8 cellular contexts compared by ENCODE assay signal in the genomic region with DNA sequence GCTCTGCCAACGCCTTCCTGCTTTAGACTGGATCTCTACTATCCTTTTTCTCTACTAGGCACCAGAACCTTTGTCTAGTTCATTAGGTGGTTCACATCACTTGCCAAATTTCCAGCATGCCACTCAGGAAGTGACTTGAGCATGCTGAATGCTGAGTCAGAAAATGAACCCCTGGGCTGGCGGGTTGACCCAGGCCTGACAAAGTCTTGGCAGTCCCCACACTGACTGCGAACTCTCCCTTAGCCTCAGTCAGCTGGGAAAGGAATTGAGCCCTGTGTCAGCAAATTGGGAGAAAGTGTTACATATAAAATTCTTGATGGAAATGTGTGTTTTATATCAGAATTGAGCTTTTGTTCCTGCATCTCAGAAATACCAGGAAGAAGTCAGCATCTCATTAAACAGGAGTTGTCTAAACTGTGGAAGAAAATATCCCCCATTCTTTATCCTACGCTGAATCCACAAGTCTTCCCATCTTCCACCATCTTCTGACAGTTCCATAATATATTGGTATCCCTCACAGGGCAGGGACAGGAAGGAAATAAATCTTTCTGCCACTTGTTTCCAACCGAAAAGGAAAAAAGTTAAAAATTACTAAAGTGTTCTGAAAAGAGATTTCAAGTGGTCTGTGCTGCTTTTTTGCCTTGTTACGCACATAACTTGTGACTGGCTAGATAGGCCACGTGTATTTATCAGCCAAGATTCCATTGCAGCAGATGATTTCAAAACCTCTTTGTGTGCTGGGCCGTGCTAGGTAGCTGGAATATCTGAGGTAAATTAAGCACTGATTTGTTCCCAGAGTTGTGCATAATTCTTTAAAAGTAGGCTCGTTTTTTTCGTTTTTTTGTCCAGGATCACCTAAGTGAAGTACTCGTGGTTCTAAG. TPM values are rescaled to one million over a fixed set of nuclear protein-coding genes. Genes with fewer than 3 reads are reported as not detected.
DNase-seq lines count a peak whose midpoint lies in the region; ATAC-seq and TF ChIP-seq lines count a peak whose summit lies in the region.
"Had no signal": no experiment of that assay in that cellular context is flagged by ENCODE, and none has a peak within 500 bp of the region (broad histone marks: within the 10 kb centered on the region; RNA-seq: fewer than 3 reads in every experiment).

No MANE protein-coding gene starts in this region.

- H3K27ac ChIP-seq in right atrium auricular region (no peak overlapping the region), neuronal stem cell (replicated peaks; ENCODE audit: low read length) (no peak overlapping the region)

- no peak overlapping the region for H2AK5ac ChIP-seq in neuronal stem cell (ENCODE audit: low read depth, low read length)

- no peak overlapping the region for H2AFZ ChIP-seq in neuronal stem cell (ENCODE audit: low read length)

- H3K14ac ChIP-seq in neuronal stem cell (ENCODE audit: low read length): no peak overlapping the region

- H3K9me3 Mint-ChIP-seq in HFFc6: no peaks in the 10 kb centered on the region
- H3K9me3 Mint-ChIP-seq in activated CD4-positive, alpha-beta memory T cell treated with anti-CD3 and anti-CD28 coated beads for 36 hours: peaks cover 6% of the 10 kb centered on the region

- H3K4ac ChIP-seq in neuronal stem cell (ENCODE audit: low read length): no peak overlapping the region

- DNase-seq in HFFc6 (peak; percentile 68), right atrium auricular region (ENCODE audit: low spot score) (peak; percentile 68), neuronal stem cell (ENCODE audit: low spot score) (no peak)
- DNase-seq in activated CD4-positive, alpha-beta memory T cell treated with anti-CD3 and anti-CD28 coated beads for 36 hours: peak; percentile 40
- DNase-seq in stimulated activated naive CD8-positive, alpha-beta T cell treated with anti-CD3 and anti-CD28 coated beads, Interleukin-15, Interleukin-2, amounts not matched to agents 100 U/mL and 50 U/mL, for 24 hours: no peak

- H3K23ac ChIP-seq in neuronal stem cell (ENCODE audit: low read depth, low read length, poor library complexity): no peak overlapping the region

- peak overlapping the region; percentile 87 for H3K27ac Mint-ChIP-seq in HFFc6
- H3K27ac Mint-ChIP-seq in activated CD4-positive, alpha-beta memory T cell treated with anti-CD3 and anti-CD28 coated beads for 36 hours: peak overlapping the region; percentile 80

- no peak overlapping the region for H2BK12ac ChIP-seq in neuronal stem cell (ENCODE audit: low read length)

- peaks cover 55% of the 10 kb centered on the region for H3K4me1 Mint-ChIP-seq in HFFc6 (ENCODE audit: low read depth)
- peaks cover 22% of the 10 kb centered on the region for H3K4me1 Mint-ChIP-seq in activated CD4-positive, alpha-beta memory T cell treated with anti-CD3 and anti-CD28 coated beads for 36 hours (ENCODE audit: low read depth)

- H3K36me3 ChIP-seq in right atrium auricular region (peaks cover 2% of the 10 kb centered on the region), neuronal stem cell (replicated peaks in 1 of 2; ENCODE audit: control insufficient read depth in 2 of 2, insufficient read depth in 2 of 2, low read length in 2 of 2) (peaks cover 11 to 27% of the 10 kb centered on the region in 2 donors)

- H3K4me3 ChIP-seq in right atrium auricular region: no peak overlapping the region
- no peak overlapping the region for H3K4me3 ChIP-seq in neuronal stem cell (ENCODE audit: low read length in 2 of 2)

- WGBS in neuronal stem cell (ENCODE audit: extremely low coverage in 2 of 2, insufficient read length in 2 of 2, insufficient replicate concordance in 1 of 2), 2 donors: no CpG with 5 or more reads among the region's 11 CpGs

- no peak for TF ChIP-seq CTCF in HFFc6 (IDR thresholded peaks at IDR 0.05)
- TF ChIP-seq CTCF in right atrium auricular region (IDR thresholded peaks at IDR 0.05): no peak

- H2BK15ac ChIP-seq in neuronal stem cell (ENCODE audit: low read length): no peak overlapping the region

- no peak overlapping the region for H4K8ac ChIP-seq in neuronal stem cell (ENCODE audit: low read depth, low read length)

- no peaks in the 10 kb centered on the region; the same call in none of the 2 replicates for H3K27me3 Mint-ChIP-seq in HFFc6 (ENCODE audit: insufficient read depth)
- no peaks in the 10 kb centered on the region for H3K27me3 Mint-ChIP-seq in activated CD4-positive, alpha-beta memory T cell treated with anti-CD3 and anti-CD28 coated beads for 36 hours

- CTCF ChIA-PET in activated CD4-positive, alpha-beta memory T cell treated with anti-CD3 and anti-CD28 coated beads for 36 hours (lab: Charles Lee): interaction anchor here (0.6 to 1.4 kb wide), 4 partner anchors 11 to 205 kb away, joined by 3 read pairs; no protein-coding TSS in a partner anchor

- H3K9me3 ChIP-seq in right atrium auricular region (no peaks in the 10 kb centered on the region), neuronal stem cell (replicated peaks in 1 of 2; ENCODE audit: control insufficient read depth in 2 of 2, insufficient read depth in 1 of 2, low read depth in 1 of 2, low read length in 2 of 2) (peaks cover 0 to 3% of the 10 kb centered on the region in 2 donors)

- no peak overlapping the region for H3K18ac ChIP-seq in neuronal stem cell (ENCODE audit: low read length)

- H3K79me1 ChIP-seq in neuronal stem cell (ENCODE audit: low read depth, low read length): no peaks in the 10 kb centered on the region

- H2BK5ac ChIP-seq in neuronal stem cell (ENCODE audit: low read length): no peak overlapping the region

- no peak overlapping the region for H3K4me2 ChIP-seq in neuronal stem cell (ENCODE audit: insufficient read depth, low read length, poor library complexity, severe bottlenecking)

- H3K9ac ChIP-seq in neuronal stem cell (ENCODE audit: low read depth, low read length, poor library complexity): no peak overlapping the region

- peak overlapping the region; percentile 69 for H3K4me3 Mint-ChIP-seq in HFFc6
- no peak overlapping the region for H3K4me3 Mint-ChIP-seq in activated CD4-positive, alpha-beta memory T cell treated with anti-CD3 and anti-CD28 coated beads for 36 hours

- intact Hi-C loops in activated CD4-positive, alpha-beta memory T cell treated with anti-CD3 and anti-CD28 coated beads for 36 hours (cut with micrococcal nuclease): no loop called here

- peaks cover 9% of the 10 kb centered on the region for H3K36me3 Mint-ChIP-seq in HFFc6 (ENCODE audit: low read depth)
- H3K36me3 Mint-ChIP-seq in activated CD4-positive, alpha-beta memory T cell treated with anti-CD3 and anti-CD28 coated beads for 36 hours: peaks cover 5% of the 10 kb centered on the region

- POLR2A ChIA-PET in activated CD4-positive, alpha-beta memory T cell treated with anti-CD3 and anti-CD28 coated beads for 36 hours (lab: Charles Lee): no interaction called here

- ATAC-seq in stimulated activated naive CD8-positive, alpha-beta T cell treated with anti-CD3 and anti-CD28 coated beads, Interleukin-15, Interleukin-2, amounts not matched to agents 100 U/mL and 50 U/mL, for 24 hours: peak; percentile 53
- ATAC-seq in HG03108 (IDR thresholded peaks at IDR 0.05; ENCODE audit: unreplicated experiment) (no peak), GM21737 (IDR thresholded peaks at IDR 0.05; ENCODE audit: unreplicated experiment) (no peak)

- peaks cover 0 to 15% of the 10 kb centered on the region in 2 donors for H3K4me1 ChIP-seq in right atrium auricular region
- H3K4me1 ChIP-seq in neuronal stem cell (ENCODE audit: control insufficient read depth in 2 of 2, insufficient read depth in 1 of 2, low read depth in 1 of 2, low read length in 2 of 2): peaks cover 10 to 16% of the 10 kb centered on the region in 2 donors

- H3K27me3 ChIP-seq in right atrium auricular region (no peaks in the 10 kb centered on the region), neuronal stem cell (ENCODE audit: control insufficient read depth in 3 of 3, insufficient read depth in 3 of 3, low read depth in 1 of 3, low read length in 3 of 3) (no peaks in the 10 kb centered on the region)

- no peak overlapping the region for H4K91ac ChIP-seq in neuronal stem cell (ENCODE audit: low read depth, low read length, poor library complexity)

- no peak overlapping the region for H2BK120ac ChIP-seq in neuronal stem cell (ENCODE audit: low read depth, low read length)

RNA-seq across cellular contexts. Expression of gene SLC12A3, which starts 16.7 kb away (rescaled TPM):
- total RNA-seq in HFFc6 (2021; fragmentation: NEBNext Ultra II Directional; extraction: Animal tissue kit (Norgen Biotek cat#: 25700)): not detected
- total RNA-seq in activated CD4-positive, alpha-beta memory T cell treated with anti-CD3 and anti-CD28 coated beads for 36 hours: not detected
- not detected for total RNA-seq in right atrium auricular region
- not detected for polyA plus RNA-seq in neuronal stem cell (2013, experiment 1 of 2)
- not detected for polyA plus RNA-seq in neuronal stem cell (2013, experiment 2 of 2)
- total RNA-seq: T-helper 1 cell treated with Interleukin-12 subunit alpha and Interleukin-12 subunit beta and Interleukin-4 antibody, amounts not matched to agents 30 ng/mL and 1 ng/mL, for 36 hours had no signal

Comparison
In these comparisons a context has a peak if more than half of its experiments do, and no peak if none do; other contexts are left out.
1. DNase-seq: peak in HFFc6 (single experiment), activated CD4-positive, alpha-beta memory T cell treated with anti-CD3 and anti-CD28 coated beads for 36 hours (single experiment) and right atrium auricular region (single experiment); none in stimulated activated naive CD8-positive, alpha-beta T cell treated with anti-CD3 and anti-CD28 coated beads, Interleukin-15, Interleukin-2, amounts not matched to agents 100 U/mL and 50 U/mL, for 24 hours (single experiment) and neuronal stem cell (single experiment).